In genomic region chr2:132547089-132547687, GRCh38 we compare ENCODE assay signal across 8 cellular contexts.
A peak's percentile ranks its signal among the peaks of the same experiment; 100 is the strongest.
DNase-seq lines count a peak whose midpoint lies in the region; ATAC-seq and TF ChIP-seq lines count a peak whose summit lies in the region.

No MANE protein-coding gene starts in this region.

- no peak overlapping the region for H3K9ac ChIP-seq in NT2/D1 (ENCODE audit: insufficient read length, low read depth)
- no peak overlapping the region for H3K9ac ChIP-seq in adipocyte (ENCODE audit: low read length)

- TF ChIP-seq CTCF in right atrium auricular region (IDR thresholded peaks at IDR 0.05) = peak; percentile 31 to 78

- H3K27ac ChIP-seq in right atrium auricular region = no peak overlapping the region

- ATAC-seq in activated CD4-positive, CD25-positive, alpha-beta regulatory T cell treated with anti-CD3 and anti-CD28 coated beads, Interleukin-2, amount 50 U/mL, for 24 hours = no peak
- ATAC-seq in sciatic nerve (peak; percentile 42), GM19324 (IDR thresholded peaks at IDR 0.05; ENCODE audit: low FRiP score, unreplicated experiment) (no peak)

- H3K9me3 ChIP-seq in NT2/D1 (ENCODE audit: insufficient read depth, low read length) (peaks cover 38% of the 10 kb centered on the region), adipocyte (ENCODE audit: control insufficient read depth, low read length) (peaks cover 12% of the 10 kb centered on the region), right atrium auricular region (peaks cover 0 to 14% of the 10 kb centered on the region in 2 donors)

- H3K4me3 ChIP-seq in NT2/D1 (ENCODE audit: insufficient read length, low read depth) = no peak overlapping the region
- H3K4me3 ChIP-seq in adipocyte (ENCODE audit: low read length) = no peak overlapping the region
- no peak overlapping the region for H3K4me3 ChIP-seq in right atrium auricular region

- peak; percentile 33 for DNase-seq in activated CD4-positive, CD25-positive, alpha-beta regulatory T cell treated with anti-CD3 and anti-CD28 coated beads, Interleukin-2, amount 50 U/mL, for 72 hours
- DNase-seq in HPDE6-E6E7 (ENCODE audit: extremely low spot score) = peak; percentile 28
- peak; percentile 67 for DNase-seq in NT2/D1 (ENCODE audit: low read depth, low spot score)
- DNase-seq in adipocyte (ENCODE audit: low read depth) = peak; percentile 92
- DNase-seq in right atrium auricular region (ENCODE audit: low spot score) = peak; percentile 67
- peak; percentile 84 for DNase-seq in sciatic nerve (ENCODE audit: low spot score)

- H3K36me3 ChIP-seq in NT2/D1 (ENCODE audit: insufficient read depth, insufficient read length, low read length) (no peaks in the 10 kb centered on the region), adipocyte (ENCODE audit: control insufficient read depth, insufficient read depth, low read length, severe bottlenecking) (no peaks in the 10 kb centered on the region), right atrium auricular region (no peaks in the 10 kb centered on the region)

- intact Hi-C loops in sciatic nerve (cut with DNase I) = no loop called here

- H3K4me1 ChIP-seq in NT2/D1 (ENCODE audit: insufficient read depth, insufficient read length) (no peaks in the 10 kb centered on the region), adipocyte (ENCODE audit: control insufficient read depth, insufficient read depth, low read length) (peaks cover 10% of the 10 kb centered on the region), right atrium auricular region (no peaks in the 10 kb centered on the region)

- H3K27me3 ChIP-seq in NT2/D1 (ENCODE audit: insufficient read depth, insufficient read length) (no peaks in the 10 kb centered on the region), adipocyte (replicated peaks; ENCODE audit: control insufficient read depth, insufficient read depth, low read length) (no peaks in the 10 kb centered on the region), right atrium auricular region (no peaks in the 10 kb centered on the region)

Comparison
In these comparisons a context has a peak if more than half of its experiments do, and no peak if none do; other contexts are left out.
1. DNase-seq: peak in every context shown above with its lines; median percentile 92 in adipocyte; 84 in sciatic nerve; 67 in NT2/D1; 67 in right atrium auricular region; 33 in activated CD4-positive, CD25-positive, alpha-beta regulatory T cell treated with anti-CD3 and anti-CD28 coated beads, Interleukin-2, amount 50 U/mL, for 72 hours; 28 in HPDE6-E6E7.